Comparison of ENCODE assay signal across 1 cellular context in genomic region chr7:116223598-116223997, GRCh38.
TF ChIP-seq lines count a peak whose summit lies in the region.

No MANE protein-coding gene starts in this region.

TF ChIP-seq in GM12878, 131 proteins besides CTCF, POLR2A, EP300 and RAD21:
- no peak for TF ChIP-seq SIN3A (IDR thresholded peaks at IDR 0.05; ENCODE audit: low read depth, low read length)
- no peak for TF ChIP-seq IRF4 (IDR thresholded peaks at IDR 0.05; ENCODE audit: low read depth, low read length)
- no peak for TF ChIP-seq STAT3 (IDR thresholded peaks at IDR 0.05; ENCODE audit: low read depth, low read length)
- no peak for TF ChIP-seq WRNIP1 (IDR thresholded peaks at IDR 0.05; ENCODE audit: borderline replicate concordance, low read depth, low read length)
- no peak for TF ChIP-seq ZBED1 (IDR thresholded peaks at IDR 0.05; ENCODE audit: borderline replicate concordance)
- TF ChIP-seq BMI1 (IDR thresholded peaks at IDR 0.05; ENCODE audit: borderline replicate concordance) = no peak
- no peak for TF ChIP-seq SPI1 (IDR thresholded peaks at IDR 0.05; ENCODE audit: borderline replicate concordance, insufficient read depth, low read depth, low read length)
TF ChIP-seq in GM12878: peak in this region for 0.
